ENCODE assay signal across 8 cellular contexts in genomic region chr6:36118550-36119107, GRCh38. TPM values are rescaled to one million over a fixed set of nuclear protein-coding genes. Genes with fewer than 3 reads are reported as not detected.
DNase-seq lines count a peak whose midpoint lies in the region; ATAC-seq and TF ChIP-seq lines count a peak whose summit lies in the region.

No MANE protein-coding gene starts in this region.

- H3K36me3 ChIP-seq in heart right ventricle: peaks cover 0 to 20% (median 0%) of the 10 kb centered on the region in 9 donors

- no peaks in the 10 kb centered on the region for H3K27me3 ChIP-seq in heart right ventricle

- intact Hi-C loops in heart right ventricle (cut with DNase I): no loop called here

- no peak overlapping the region for H3K4me3 ChIP-seq in heart right ventricle

- DNase-seq in NCI-H748 (lab: John Stamatoyannopoulos, UW; ENCODE audit: unreplicated experiment) (peak; percentile 95), heart right ventricle (no peak), cortex of kidney (lab: John Stamatoyannopoulos, UW) (no peak), NOMO-1 treated with dmso at 0.1 percent for 144 hours (lab: John Stamatoyannopoulos, UW; ENCODE audit: unreplicated experiment) (no peak)
- peak; percentile 70 for DNase-seq in activated CD8-positive, alpha-beta memory T cell treated with anti-CD3 and anti-CD28 coated beads for 24 hours
- DNase-seq in stimulated activated CD8-positive, alpha-beta memory T cell treated with anti-CD3 and anti-CD28 coated beads, Interleukin-2, amount 100 ng/mL, for 48 hours (ENCODE audit: low read depth in 2 of 2): peak; percentile 51 to 55

- WGBS in heart right ventricle, 2 donors: 56 to 61% methylated on average over 4 of the region's 4 CpGs

- H3K27ac ChIP-seq in heart right ventricle: peak overlapping the region in 1 of 10 donors; percentile 91

- no peak for TF ChIP-seq CTCF in heart right ventricle (IDR thresholded peaks at IDR 0.05)

- ATAC-seq in heart right ventricle: peak in 6 of 8 donors; percentile 16 to 53 (median 22)
- ATAC-seq in HG03280 (IDR thresholded peaks at IDR 0.05; ENCODE audit: unreplicated experiment): no peak
- ATAC-seq in GM18520 (IDR thresholded peaks at IDR 0.05; ENCODE audit: unreplicated experiment): no peak

- H3K9me3 ChIP-seq in heart right ventricle: no peaks in the 10 kb centered on the region

- H3K4me1 ChIP-seq in heart right ventricle: peaks cover 0 to 94% (median 11%) of the 10 kb centered on the region in 9 donors

RNA-seq across cellular contexts. Expression of gene MAPK13, which starts 11.7 kb away (rescaled TPM):
- 1 to 10 TPM in 4 of 10 donors, under 1 TPM in 6; 0.11 to 5.0 (median 0.69) TPM for total RNA-seq in heart right ventricle
- 1 to 10 TPM in 1 of 2 donors, under 1 TPM in 1; 0.95 to 1.3 TPM for polyA plus RNA-seq in heart right ventricle

Comparison
In these comparisons a context has a peak if more than half of its experiments do, and no peak if none do; other contexts are left out.
1. DNase-seq: peak in NCI-H748 (single experiment), activated CD8-positive, alpha-beta memory T cell treated with anti-CD3 and anti-CD28 coated beads for 24 hours (single experiment) and stimulated activated CD8-positive, alpha-beta memory T cell treated with anti-CD3 and anti-CD28 coated beads, Interleukin-2, amount 100 ng/mL, for 48 hours (2 of 2); none in heart right ventricle (0 of 2), cortex of kidney (single experiment) and NOMO-1 treated with dmso at 0.1 percent for 144 hours (single experiment).
2. ATAC-seq: peak in heart right ventricle (6 of 8); none in HG03280 (single experiment) and GM18520 (single experiment).